21 cellular contexts compared by ENCODE assay signal in genomic region chr10:16016688-16017087, GRCh38.
"Had no signal": no experiment of that assay in that cellular context is flagged by ENCODE, and none has a peak within 500 bp of the region (broad histone marks: within the 10 kb centered on the region; RNA-seq: fewer than 3 reads in every experiment).

No MANE protein-coding gene starts in this region.

- DNase-seq: activated CD4-positive, alpha-beta T cell treated with anti-CD3 and anti-CD28 coated beads for 4 hours; activated CD8-positive, alpha-beta memory T cell treated with anti-CD3 and anti-CD28 coated beads, Interleukin-2, amount 50 U/mL, for 4 hours; activated CD8-positive, alpha-beta T cell treated with anti-CD3 and anti-CD28 coated beads for 36 hours; activated gamma-delta T cell treated with Interleukin-2 at 50 U/mL for 16 hours; activated naive CD4-positive, alpha-beta T cell treated with anti-CD3 and anti-CD28 coated beads, Interleukin-2, amount 10 ng/mL, durations not matched to agents 7 days and 5 days; activated naive CD8-positive, alpha-beta T cell treated with anti-CD3 and anti-CD28 coated beads for 36 hours; activated T-cell treated with anti-CD3 and anti-CD28 coated beads, Interleukin-2, amount 50 U/mL, for 72 hours; brain microvascular endothelial cell; Kasumi-1; KBM-7; NCI-H1048; NCI-H146; NCI-H187 treated with DMSO at 0.1 percent for 48 hours; NCI-H2081 treated with DMSO at 0.1 percent for 48 hours; NCI-H2171 treated with DMSO at 0.1 percent for 48 hours; NCI-H345; NCI-H524; NCI-H82; Peyer's patch; SHP77 had no signal

- ATAC-seq: activated CD4-positive, CD25-positive, alpha-beta regulatory T cell treated with anti-CD3 and anti-CD28 coated beads, Interleukin-2, amount 50 U/mL, for 24 hours; activated CD8-positive, alpha-beta T cell treated with anti-CD3 and anti-CD28 coated beads for 36 hours; activated T-cell treated with anti-CD3 and anti-CD28 coated beads, Interleukin-2, amount 50 U/mL, for 72 hours had no signal
